ENCODE assay signal across 9 cellular contexts in genomic region chr3:32570426-32571191, GRCh38. TPM values are rescaled to one million over a fixed set of nuclear protein-coding genes. Genes with fewer than 3 reads are reported as not detected.
DNase-seq lines count a peak whose midpoint lies in the region; ATAC-seq, FAIRE-seq and TF ChIP-seq lines count a peak whose summit lies in the region.
"Had no signal": no experiment of that assay in that cellular context is flagged by ENCODE, and none has a peak within 500 bp of the region (broad histone marks: within the 10 kb centered on the region; RNA-seq: fewer than 3 reads in every experiment).

Gene DYNC1LI1 (minus strand): TSS chr3:32570858. CDS start chr3:32570770, 88 bp downstream.

- peak within 1 kb of the TSS; percentile 96 for H3K4me2 ChIP-seq in keratinocyte (ENCODE audit: control insufficient read depth, extremely low read depth, insufficient read depth, low read depth, low read length)

- no peaks in the 10 kb centered on the region for H3K27me3 ChIP-seq in keratinocyte (ENCODE audit: control insufficient read depth, extremely low read depth, insufficient read depth, low read length)

- peaks cover 0 to 3% of the 10 kb centered on the region in 2 experiments for H3K36me3 ChIP-seq in keratinocyte (ENCODE audit: control insufficient read depth in 2 of 2, extremely low read depth in 1 of 2, insufficient read depth in 2 of 2, low read length in 2 of 2)

- H3K9ac ChIP-seq in keratinocyte (ENCODE audit: control insufficient read depth, extremely low read depth, insufficient read depth, low read length) = peak within 1 kb of the TSS; percentile 93

- DNase-seq in AML-193 (lab: John Stamatoyannopoulos, UW) = peak; percentile 92 to 94
- DNase-seq in GM19238 (ENCODE audit: insufficient read length, low spot score) = peak; percentile 90
- peak; percentile 68 for DNase-seq in NCI-H510A (lab: John Stamatoyannopoulos, UW)
- DNase-seq in activated CD4-positive, alpha-beta T cell treated with anti-CD3 and anti-CD28 coated beads for 1 hour = peak; percentile 87
- peak; percentile 46 to 80 for DNase-seq in cerebellar nuclear complex (lab: John Stamatoyannopoulos, UW)
- DNase-seq in keratinocyte (ENCODE audit: low read depth, low spot score) = peak; percentile 21
- peak; percentile 87 to 94 (median 88) for DNase-seq in stimulated activated CD4-positive, alpha-beta T cell treated with anti-CD3 and anti-CD28 coated beads, Interleukin-12 subunit alpha, Interleukin-12 subunit beta, amount 100 ng/mL, for 48 hours (ENCODE audit: low read depth in 2 of 3, low spot score in 1 of 3)

- dilution Hi-C loops in keratinocyte (cut with MboI; ENCODE audit: extremely low pct_ligation_motif_present, low sequenced_read_pairs) = no loop called here

- H4K20me1 ChIP-seq in keratinocyte (ENCODE audit: control insufficient read depth, extremely low read depth, insufficient read depth, low read length) = peaks cover 4% of the 10 kb centered on the region

- H3K9me3 ChIP-seq in keratinocyte (ENCODE audit: control insufficient read depth, low read depth, low read length) = no peaks in the 10 kb centered on the region

- ATAC-seq in HG03439 (IDR thresholded peaks at IDR 0.05; ENCODE audit: unreplicated experiment) = peak; percentile 88

- peak within 1 kb of the TSS; percentile 72 to 94 (median 83) for H3K4me3 ChIP-seq in keratinocyte (ENCODE audit: control insufficient read depth in 2 of 3, extremely low read depth in 1 of 3, insufficient read depth in 2 of 3, low read depth in 1 of 3, low read length in 3 of 3)

- H3K27ac ChIP-seq in keratinocyte (ENCODE audit: control insufficient read depth, insufficient read depth, low read length) = peak within 1 kb of the TSS; percentile 91

- H3K4me1 ChIP-seq in keratinocyte (ENCODE audit: control insufficient read depth, extremely low read depth, insufficient read depth, low read length) = peaks cover 10% of the 10 kb centered on the region

- FAIRE-seq in keratinocyte (lab: Jason Lieb, UNC) = no peak
- FAIRE-seq: TTC549 had no signal

- TF ChIP-seq CTCF in keratinocyte (optimal IDR thresholded peaks at IDR 0.05 in 1 of 3, IDR thresholded peaks at IDR 0.05 in 1 of 3, conservative IDR thresholded peaks at IDR 0.05 in 1 of 3; ENCODE audit: extremely low read depth in 1 of 3, insufficient read depth in 2 of 3, low read length in 3 of 3) = no peak

- H2AFZ ChIP-seq in keratinocyte (ENCODE audit: control insufficient read depth, low read length) = peak within 1 kb of the TSS; percentile 97

- H3K9me1 ChIP-seq in keratinocyte (ENCODE audit: control insufficient read depth, extremely low read depth, insufficient read depth, low read length) = no peaks in the 10 kb centered on the region

- H3K79me2 ChIP-seq in keratinocyte (ENCODE audit: control insufficient read depth, insufficient read depth, low read length) = peaks cover 40% of the 10 kb centered on the region

RNA-seq across cellular contexts. Expression of gene DYNC1LI1, which starts in this region (rescaled TPM):
- 26.4 to 64.4 TPM (median 32.0 TPM) in 3 replicates for polyA plus RNA-seq in keratinocyte
- 30.1 TPM for polyA plus RNA-seq in keratinocyte (2011; ENCODE audit: low read depth)
- 28.3 and 46.9 TPM in 2 replicates for polyA plus RNA-seq in keratinocyte (2011; cell fraction: cytosol; rRNA removed)
- 23.8 and 37.2 TPM in 2 replicates for polyA plus RNA-seq in keratinocyte (2011; cell fraction: nucleus; rRNA removed)
- polyA plus RNA-seq in keratinocyte (2012; ENCODE audit: low replicate concordance) = 26.1 and 31.6 TPM in 2 replicates
- polyA minus RNA-seq in keratinocyte = 6.1 to 18.1 TPM (median 9.7 TPM) in 3 replicates
- polyA minus RNA-seq in keratinocyte (2011; cell fraction: cytosol; rRNA and poly(A)+ RNA removed) = 20.1 TPM
- polyA minus RNA-seq in keratinocyte (2011; cell fraction: nucleus; rRNA and poly(A)+ RNA removed) = 14.6 and 25.5 TPM in 2 replicates

Comparison
In these comparisons a context has a peak if more than half of its experiments do, and no peak if none do; other contexts are left out.
1. Peak in every context shown above with its lines: DNase-seq, ATAC-seq, H3K4me3 ChIP-seq and H3K27ac ChIP-seq.
2. DNase-seq: peak in every context shown above with its lines; median percentile 93 in AML-193; 90 in GM19238; 88 in stimulated activated CD4-positive, alpha-beta T cell treated with anti-CD3 and anti-CD28 coated beads, Interleukin-12 subunit alpha, Interleukin-12 subunit beta, amount 100 ng/mL, for 48 hours; 87 in activated CD4-positive, alpha-beta T cell treated with anti-CD3 and anti-CD28 coated beads for 1 hour; 68 in NCI-H510A; 63 in cerebellar nuclear complex; 21 in keratinocyte.